18 cellular contexts compared by ENCODE assay signal in genomic region chr7:19648791-19649190, GRCh38.
A peak's percentile ranks its signal among the peaks of the same experiment; 100 is the strongest.
DNase-seq lines count a peak whose midpoint lies in the region; ATAC-seq lines count a peak whose summit lies in the region.
"Had no signal": no experiment of that assay in that cellular context is flagged by ENCODE, and none has a peak within 500 bp of the region (broad histone marks: within the 10 kb centered on the region; RNA-seq: fewer than 3 reads in every experiment).

No MANE protein-coding gene starts in this region.

- no peaks in the 10 kb centered on the region for H3K27me3 Mint-ChIP-seq in activated naive CD4-positive, alpha-beta T cell treated with anti-CD3 and anti-CD28 coated beads, Interleukin-2, amount 10 ng/mL, durations not matched to agents 7 days and 5 days

- CTCF ChIA-PET in activated naive CD4-positive, alpha-beta T cell treated with anti-CD3 and anti-CD28 coated beads, Interleukin-2, amount 10 ng/mL, durations not matched to agents 7 days and 5 days (lab: Charles Lee): no interaction called here

- no peak overlapping the region for H3K4me3 Mint-ChIP-seq in activated naive CD4-positive, alpha-beta T cell treated with anti-CD3 and anti-CD28 coated beads, Interleukin-2, amount 10 ng/mL, durations not matched to agents 7 days and 5 days
- H3K4me3 Mint-ChIP-seq: CD4-positive, alpha-beta T cell had no signal

- no peaks in the 10 kb centered on the region for H3K4me1 Mint-ChIP-seq in activated naive CD4-positive, alpha-beta T cell treated with anti-CD3 and anti-CD28 coated beads, Interleukin-2, amount 10 ng/mL, durations not matched to agents 7 days and 5 days

- ATAC-seq in GM18868 (IDR thresholded peaks at IDR 0.05; ENCODE audit: unreplicated experiment) (no peak), HG02852 (IDR thresholded peaks at IDR 0.05; ENCODE audit: unreplicated experiment) (no peak)
- ATAC-seq: A549, HCT116, Right ventricle myocardium inferior had no signal

- peak; percentile 33 for DNase-seq in COLO829 (ENCODE audit: low spot score)
- peak; percentile 14 for DNase-seq in LHCN-M2 (ENCODE audit: low read depth)
- DNase-seq in epidermal melanocyte (ENCODE audit: insufficient read length, low spot score): peak; percentile 16
- DNase-seq in islet precursor cell: peak; percentile 87
- DNase-seq in activated naive CD4-positive, alpha-beta T cell treated with anti-CD3 and anti-CD28 coated beads, Interleukin-2, amount 10 ng/mL, durations not matched to agents 7 days and 5 days: no peak
- DNase-seq: CD4-positive, alpha-beta T cell; DND-41; IMR-90; NCI-H1694 treated with DMSO at 0.1 percent for 48 hours; NCI-H2081 treated with DMSO at 0.1 percent for 48 hours; NCI-H2171 treated with DMSO at 0.1 percent for 48 hours; NCI-H446; NCI-H526 had no signal

- H3K27ac Mint-ChIP-seq in activated naive CD4-positive, alpha-beta T cell treated with anti-CD3 and anti-CD28 coated beads, Interleukin-2, amount 10 ng/mL, durations not matched to agents 7 days and 5 days: no peak overlapping the region
- H3K27ac Mint-ChIP-seq: CD4-positive, alpha-beta T cell had no signal

- no peaks in the 10 kb centered on the region for H3K36me3 Mint-ChIP-seq in activated naive CD4-positive, alpha-beta T cell treated with anti-CD3 and anti-CD28 coated beads, Interleukin-2, amount 10 ng/mL, durations not matched to agents 7 days and 5 days

- peaks cover 8% of the 10 kb centered on the region for H3K9me3 Mint-ChIP-seq in activated naive CD4-positive, alpha-beta T cell treated with anti-CD3 and anti-CD28 coated beads, Interleukin-2, amount 10 ng/mL, durations not matched to agents 7 days and 5 days
